In genomic region chr22:38203090-38203810, GRCh38 we compare ENCODE assay signal across 1 cellular context.
A peak's percentile ranks its signal among the peaks of the same experiment; 100 is the strongest.
TF ChIP-seq lines count a peak whose summit lies in the region.

No MANE protein-coding gene starts in this region.

TF ChIP-seq in HepG2, 621 proteins besides CTCF, POLR2A, EP300 and RAD21 (continues in another document):
- TF ChIP-seq ZNF431 (CRISPR knock-in tag; IDR thresholded peaks at IDR 0.05; ENCODE audit: borderline replicate concordance, low read depth), result no peak
- TF ChIP-seq KMT2A (CRISPR knock-in tag; IDR thresholded peaks at IDR 0.05), result peak; percentile 20; the same call in 1 of the 2 replicates
- TF ChIP-seq GABPB1 (CRISPR knock-in tag; IDR thresholded peaks at IDR 0.05), result peak; percentile 26; the same call in 1 of the 2 replicates
- TF ChIP-seq ZFY (CRISPR knock-in tag; IDR thresholded peaks at IDR 0.05), result no peak
- no peak for TF ChIP-seq USF2 (IDR thresholded peaks at IDR 0.05; ENCODE audit: low read depth, low read length)
- TF ChIP-seq USF2 (CRISPR knock-in tag; IDR thresholded peaks at IDR 0.05; ENCODE audit: borderline replicate concordance), result peak; percentile 56; the same call in 1 of the 2 replicates
- TF ChIP-seq HBP1 (CRISPR knock-in tag; IDR thresholded peaks at IDR 0.05; ENCODE audit: low read depth), result no peak
- no peak for TF ChIP-seq SOX13 (IDR thresholded peaks at IDR 0.05)
- 0 out of 4 replicates have a peak, but pooled peaks of 1 of the 2 experiments have one; percentile 2 for TF ChIP-seq SOX13 (CRISPR knock-in tag; conservative IDR thresholded peaks at IDR 0.05 in 1 of 2, IDR thresholded peaks at IDR 0.05 in 1 of 2)
- TF ChIP-seq ZNF350 (CRISPR knock-in tag; IDR thresholded peaks at IDR 0.05; ENCODE audit: borderline replicate concordance, low read depth), result 0 out of 2 replicates have a peak, but pooled peaks have one; percentile 8
- TF ChIP-seq SAP130 (CRISPR knock-in tag; IDR thresholded peaks at IDR 0.05; ENCODE audit: low read depth), result no peak; the same call in 1 of the 2 replicates
- TF ChIP-seq NCOR1 (IDR thresholded peaks at IDR 0.05; ENCODE audit: borderline replicate concordance, low read length), result peak; percentile 52; the same call in 1 of the 2 replicates
- peak; percentile 76; the same call in 1 of the 2 replicates for TF ChIP-seq AKAP8 (CRISPR knock-in tag; IDR thresholded peaks at IDR 0.05)
- no peak for TF ChIP-seq ZBED4 (CRISPR knock-in tag; IDR thresholded peaks at IDR 0.05; ENCODE audit: borderline replicate concordance)
- peak; percentile 80 for TF ChIP-seq ZNF652 (CRISPR knock-in tag; IDR thresholded peaks at IDR 0.05; ENCODE audit: borderline replicate concordance, low read depth)
- no peak for TF ChIP-seq BCL6 (CRISPR knock-in tag; IDR thresholded peaks at IDR 0.05)
- TF ChIP-seq ZNF598 (CRISPR knock-in tag; IDR thresholded peaks at IDR 0.05; ENCODE audit: borderline replicate concordance), result peak; percentile 61; the same call in 1 of the 2 replicates
- TF ChIP-seq ZBTB38 (CRISPR knock-in tag; IDR thresholded peaks at IDR 0.05), result no peak
- TF ChIP-seq DRAP1 (CRISPR knock-in tag; IDR thresholded peaks at IDR 0.05), result peak; percentile 62
- TF ChIP-seq PATZ1 (CRISPR knock-in tag; IDR thresholded peaks at IDR 0.05), result no peak
- 0 out of 2 replicates have a peak, but pooled peaks have one; percentile 34 for TF ChIP-seq ZFP91 (CRISPR knock-in tag; IDR thresholded peaks at IDR 0.05; ENCODE audit: borderline replicate concordance)
- TF ChIP-seq MYNN (CRISPR knock-in tag; IDR thresholded peaks at IDR 0.05; ENCODE audit: low read depth), result no peak
- TF ChIP-seq HNF4A (CRISPR knock-in tag; IDR thresholded peaks at IDR 0.05), result peak; percentile 39; the same call in 1 of the 2 replicates
- TF ChIP-seq ZMAT3 (CRISPR knock-in tag; conservative IDR thresholded peaks at IDR 0.05), result peak; percentile 71; the same call in 1 of the 2 replicates
- no peak for TF ChIP-seq ZBTB37 (CRISPR knock-in tag; IDR thresholded peaks at IDR 0.05)
- TF ChIP-seq MIER2 (CRISPR knock-in tag; IDR thresholded peaks at IDR 0.05), result no peak
- TF ChIP-seq ZNF570 (CRISPR knock-in tag; IDR thresholded peaks at IDR 0.05; ENCODE audit: borderline replicate concordance), result no peak
- no peak for TF ChIP-seq KLF15 (CRISPR knock-in tag; IDR thresholded peaks at IDR 0.05; ENCODE audit: borderline replicate concordance)
- TF ChIP-seq DZIP1 (CRISPR knock-in tag; IDR thresholded peaks at IDR 0.05), result 0 out of 2 replicates have a peak, but pooled peaks have one; percentile 41
- 0 out of 2 replicates have a peak, but pooled peaks have one; percentile 7 for TF ChIP-seq HDAC1 (CRISPR knock-in tag; IDR thresholded peaks at IDR 0.05)
- no peak; the same call in 1 of the 2 replicates for TF ChIP-seq ZNF776 (CRISPR knock-in tag; IDR thresholded peaks at IDR 0.05)
- TF ChIP-seq ZNF891 (CRISPR knock-in tag; IDR thresholded peaks at IDR 0.05), result peak; percentile 20; the same call in 1 of the 2 replicates
- TF ChIP-seq ZNF552 (CRISPR knock-in tag; IDR thresholded peaks at IDR 0.05; ENCODE audit: borderline replicate concordance), result no peak
- TF ChIP-seq SP5 (CRISPR knock-in tag; IDR thresholded peaks at IDR 0.05; ENCODE audit: borderline replicate concordance, low read depth), result 0 out of 2 replicates have a peak, but pooled peaks have one; percentile 8
- no peak for TF ChIP-seq BRF2 (CRISPR knock-in tag; IDR thresholded peaks at IDR 0.05)
- no peak for TF ChIP-seq RXRB (CRISPR knock-in tag; IDR thresholded peaks at IDR 0.05; ENCODE audit: borderline replicate concordance)
- no peak for TF ChIP-seq ZBTB7B (CRISPR knock-in tag; IDR thresholded peaks at IDR 0.05)
- TF ChIP-seq NFKB2 (CRISPR knock-in tag; IDR thresholded peaks at IDR 0.05; ENCODE audit: borderline replicate concordance), result no peak
